ENCODE assay signal across 23 cellular contexts in genomic region chr12:11696084-11696483, GRCh38. TPM values are rescaled to one million over a fixed set of nuclear protein-coding genes. Genes with fewer than 3 reads are reported as not detected.
DNase-seq lines count a peak whose midpoint lies in the region; ATAC-seq and TF ChIP-seq lines count a peak whose summit lies in the region.
"Had no signal": no experiment of that assay in that cellular context is flagged by ENCODE, and none has a peak within 500 bp of the region (broad histone marks: within the 10 kb centered on the region; RNA-seq: fewer than 3 reads in every experiment).

No MANE protein-coding gene starts in this region.

- no peaks in the 10 kb centered on the region for H3K27me3 Mint-ChIP-seq in activated T-helper 1 cell treated with anti-CD3 and anti-CD28 coated beads, Interleukin-12 subunit alpha, Interleukin-12 subunit beta, Interleukin-2, Interleukin-4 antibody, amounts not matched to agents 30 ng/mL and 10 ng/mL and 1 ng/mL, durations not matched to agents 14 hours and 24 hours and 36 hours (ENCODE audit: insufficient read depth)
- H3K27me3 Mint-ChIP-seq: CD4-positive, CD25-positive, alpha-beta regulatory T cell had no signal

- H3K9me3 Mint-ChIP-seq in activated T-helper 1 cell treated with anti-CD3 and anti-CD28 coated beads, Interleukin-12 subunit alpha, Interleukin-12 subunit beta, Interleukin-2, Interleukin-4 antibody, amounts not matched to agents 30 ng/mL and 10 ng/mL and 1 ng/mL, durations not matched to agents 14 hours and 24 hours and 36 hours = no peaks in the 10 kb centered on the region
- H3K9me3 Mint-ChIP-seq: CD4-positive, CD25-positive, alpha-beta regulatory T cell had no signal

- TF ChIP-seq EP300 in esophagus muscularis mucosa (IDR thresholded peaks at IDR 0.05) = no peak

- DNase-seq in GM23248 (no peak), esophagus muscularis mucosa (ENCODE audit: extremely low spot score) (no peak), LoVo (ENCODE audit: low spot score) (no peak)
- DNase-seq in activated T-helper 1 cell treated with anti-CD3 and anti-CD28 coated beads, Interleukin-12 subunit alpha, Interleukin-12 subunit beta, Interleukin-2, Interleukin-4 antibody, amounts not matched to agents 30 ng/mL and 10 ng/mL and 1 ng/mL, durations not matched to agents 14 hours and 24 hours and 36 hours (ENCODE audit: low spot score) = no peak
- DNase-seq in stimulated activated naive CD4-positive, alpha-beta T cell (lab: John Stamatoyannopoulos, UW) = no peak
- DNase-seq: CD4-positive, CD25-positive, alpha-beta regulatory T cell; DMS153; Karpas-422; NCI-H1092 treated with DMSO at 0.1 percent for 48 hours; NCI-H1436; NCI-H2107; NCI-H524; NCI-H774; NK-92 treated with Interleukin-12 subunit alpha and Interleukin-12 subunit beta, amount 100 ng/mL, for 24 hours; PC-9; Right ventricle myocardium superior; RPMI8226 had no signal

- H3K27ac Mint-ChIP-seq in activated T-helper 1 cell treated with anti-CD3 and anti-CD28 coated beads, Interleukin-12 subunit alpha, Interleukin-12 subunit beta, Interleukin-2, Interleukin-4 antibody, amounts not matched to agents 30 ng/mL and 10 ng/mL and 1 ng/mL, durations not matched to agents 14 hours and 24 hours and 36 hours = no peak overlapping the region
- H3K27ac Mint-ChIP-seq: CD4-positive, CD25-positive, alpha-beta regulatory T cell had no signal

- H3F3A ChIP-seq in GM23248 (ENCODE audit: insufficient read depth) = peaks cover 37% of the 10 kb centered on the region

- no peaks in the 10 kb centered on the region for H3K9me3 ChIP-seq in GM23248 (ENCODE audit: low read depth)
- H3K9me3 ChIP-seq in esophagus muscularis mucosa = no peaks in the 10 kb centered on the region
- no peaks in the 10 kb centered on the region for H3K9me3 ChIP-seq in muscle layer of colon (ENCODE audit: low read length)
- no peaks in the 10 kb centered on the region for H3K9me3 ChIP-seq in stomach smooth muscle (ENCODE audit: control insufficient read depth in 2 of 2, low read length in 2 of 2)
- H3K9me3 ChIP-seq: BLaER1, SJSA1 had no signal

- in situ Hi-C loops in GM23248 (cut with MboI) = no loop called here

- no peak overlapping the region for H3K9ac ChIP-seq in GM23248
- no peak overlapping the region for H3K9ac ChIP-seq in muscle layer of colon (ENCODE audit: low read length)
- H3K9ac ChIP-seq in stomach smooth muscle (ENCODE audit: low read length in 2 of 2) = no peak overlapping the region
- H3K9ac ChIP-seq: BLaER1 had no signal

- H3K27ac ChIP-seq in GM23248 = peak overlapping the region; percentile 61; the same call in 1 of the 2 replicates
- H3K27ac ChIP-seq in esophagus muscularis mucosa (replicated peaks in 1 of 4) = peak overlapping the region; percentile 42 to 71 (median 66)
- peak overlapping the region; percentile 50 for H3K27ac ChIP-seq in muscle layer of colon (ENCODE audit: low read depth, low read length)
- peak overlapping the region; percentile 79 for H3K27ac ChIP-seq in stomach smooth muscle (ENCODE audit: low read length)
- H3K27ac ChIP-seq: BLaER1, HL-60, PC-9, SJSA1 had no signal

- TF ChIP-seq POLR2A in esophagus muscularis mucosa (IDR thresholded peaks at IDR 0.05; ENCODE audit: low read depth) = no peak

- H3K36me3 ChIP-seq in GM23248 (ENCODE audit: low read depth) (no peaks in the 10 kb centered on the region), esophagus muscularis mucosa (no peaks in the 10 kb centered on the region), muscle layer of colon (ENCODE audit: insufficient read depth, low read length) (no peaks in the 10 kb centered on the region), stomach smooth muscle (ENCODE audit: control insufficient read depth in 2 of 2, insufficient read depth in 2 of 2, low read length in 2 of 2) (no peaks in the 10 kb centered on the region)

- 97 to 100% methylated on average over 3 of the region's 3 CpGs for WGBS in GM23248 (ENCODE audit: low coverage in 1 of 2, low lambda C conversion rate in 2 of 2, missing lambda C conversion rate in 2 of 2), 2 experiments
- WGBS in esophagus muscularis mucosa = 83% methylated on average over 3 of the region's 3 CpGs

- H3K27me3 ChIP-seq in GM23248 (replicated peaks; ENCODE audit: insufficient read depth) (no peaks in the 10 kb centered on the region), esophagus muscularis mucosa (no peaks in the 10 kb centered on the region), muscle layer of colon (ENCODE audit: control insufficient read depth in 1 of 2, insufficient read depth in 2 of 2, low read length in 2 of 2) (no peaks in the 10 kb centered on the region), stomach smooth muscle (ENCODE audit: control insufficient read depth in 1 of 2, insufficient read depth in 2 of 2, low read length in 2 of 2) (no peaks in the 10 kb centered on the region)
- H3K27me3 ChIP-seq: BLaER1, SJSA1 had no signal

- H3K9me2 ChIP-seq in GM23248 (ENCODE audit: insufficient read depth) = no peaks in the 10 kb centered on the region

- H3K79me2 ChIP-seq in GM23248 (ENCODE audit: insufficient read depth) = peaks cover 89% of the 10 kb centered on the region

- H3K36me3 Mint-ChIP-seq in activated T-helper 1 cell treated with anti-CD3 and anti-CD28 coated beads, Interleukin-12 subunit alpha, Interleukin-12 subunit beta, Interleukin-2, Interleukin-4 antibody, amounts not matched to agents 30 ng/mL and 10 ng/mL and 1 ng/mL, durations not matched to agents 14 hours and 24 hours and 36 hours (ENCODE audit: low read depth) = peaks cover 42% of the 10 kb centered on the region

- H2AFZ ChIP-seq in GM23248 = no peak overlapping the region
- H2AFZ ChIP-seq: PC-9 had no signal

- no peak overlapping the region for H3K4me2 ChIP-seq in GM23248 (ENCODE audit: unreplicated experiment)
- H3K4me2 ChIP-seq: BLaER1, PC-9 had no signal

- no peak for ATAC-seq in GM19463 (IDR thresholded peaks at IDR 0.05; ENCODE audit: unreplicated experiment)

- TF ChIP-seq CTCF in esophagus muscularis mucosa (IDR thresholded peaks at IDR 0.05) = no peak

- H3K4me3 Mint-ChIP-seq in activated T-helper 1 cell treated with anti-CD3 and anti-CD28 coated beads, Interleukin-12 subunit alpha, Interleukin-12 subunit beta, Interleukin-2, Interleukin-4 antibody, amounts not matched to agents 30 ng/mL and 10 ng/mL and 1 ng/mL, durations not matched to agents 14 hours and 24 hours and 36 hours = no peak overlapping the region
- H3K4me3 Mint-ChIP-seq: CD4-positive, CD25-positive, alpha-beta regulatory T cell had no signal

- intact Hi-C loops in esophagus muscularis mucosa (cut with DNase I) = loop anchor here (5.0 kb wide), 1 partner anchor 39 kb away; no protein-coding TSS in a partner anchor
- intact Hi-C loops in activated T-helper 1 cell treated with anti-CD3 and anti-CD28 coated beads, Interleukin-12 subunit alpha, Interleukin-12 subunit beta, Interleukin-2, Interleukin-4 antibody, amounts not matched to agents 30 ng/mL and 10 ng/mL and 1 ng/mL, durations not matched to agents 14 hours and 24 hours and 36 hours (cut with micrococcal nuclease) = no loop called here

- H3K4me1 Mint-ChIP-seq in activated T-helper 1 cell treated with anti-CD3 and anti-CD28 coated beads, Interleukin-12 subunit alpha, Interleukin-12 subunit beta, Interleukin-2, Interleukin-4 antibody, amounts not matched to agents 30 ng/mL and 10 ng/mL and 1 ng/mL, durations not matched to agents 14 hours and 24 hours and 36 hours (ENCODE audit: low read depth) = peaks cover 70% of the 10 kb centered on the region

- no peaks in the 10 kb centered on the region for H4K20me1 ChIP-seq in GM23248 (ENCODE audit: insufficient read depth)

- no peak overlapping the region for H3K4me3 ChIP-seq in GM23248
- no peak overlapping the region for H3K4me3 ChIP-seq in esophagus muscularis mucosa
- H3K4me3 ChIP-seq in muscle layer of colon (ENCODE audit: low read depth in 1 of 2, low read length in 2 of 2) = no peak overlapping the region
- no peak overlapping the region for H3K4me3 ChIP-seq in stomach smooth muscle (ENCODE audit: low read length in 2 of 2)
- H3K4me3 ChIP-seq: BLaER1, PC-9, SJSA1 had no signal

- H3K4me1 ChIP-seq in GM23248 (ENCODE audit: insufficient read depth) (peaks cover 33% of the 10 kb centered on the region), esophagus muscularis mucosa (peaks cover 3 to 76% (median 74%) of the 10 kb centered on the region in 4 donors), muscle layer of colon (ENCODE audit: insufficient read depth, low read length) (peaks cover 68% of the 10 kb centered on the region), stomach smooth muscle (ENCODE audit: control insufficient read depth, insufficient read depth, low read length) (peaks cover 23% of the 10 kb centered on the region)
- H3K4me1 ChIP-seq: BLaER1, SJSA1 had no signal

RNA-seq across cellular contexts. Expression of gene ETV6, which starts 46.6 kb away (rescaled TPM):
- total RNA-seq in GM23248 (2014; rRNA removed; shearing (Covaris generic)) = 5.3 and 10.4 TPM in 2 replicates
- polyA plus RNA-seq in GM23248 (2016; fragmentation: Nextera tagmentation; extraction: Ambion mirVana) = 2.5 and 2.9 TPM in 2 replicates
- 10 to 100 TPM; 22.4 to 29.6 (median 25.3) TPM for total RNA-seq in esophagus muscularis mucosa
- total RNA-seq in activated T-helper 1 cell treated with anti-CD3 and anti-CD28 coated beads, Interleukin-12 subunit alpha, Interleukin-12 subunit beta, Interleukin-2, Interleukin-4 antibody, amounts not matched to agents 30 ng/mL and 10 ng/mL and 1 ng/mL, durations not matched to agents 14 hours and 24 hours and 36 hours = 117 and 131 TPM in 2 replicates
